In genomic region chr3:151592287-151592686, GRCh38 we compare ENCODE assay signal across 1 cellular context.
TF ChIP-seq lines count a peak whose summit lies in the region.

No MANE protein-coding gene starts in this region.

TF ChIP-seq in GM23338, 12 proteins besides CTCF, POLR2A, EP300 and RAD21 (continued from another document):
- peak; percentile 74 for TF ChIP-seq ZNF462 (CRISPR knock-in tag; IDR thresholded peaks at IDR 0.05)
- no peak for TF ChIP-seq POLR2AphosphoS5 (IDR thresholded peaks at IDR 0.05; ENCODE audit: low read depth)
